Comparison of ENCODE assay signal across 23 cellular contexts in genomic region chr16:88575251-88575650, GRCh38. TPM values are rescaled to one million over a fixed set of nuclear protein-coding genes. Genes with fewer than 3 reads are reported as not detected.
DNase-seq lines count a peak whose midpoint lies in the region; ATAC-seq and TF ChIP-seq lines count a peak whose summit lies in the region.
"Had no signal": no experiment of that assay in that cellular context is flagged by ENCODE, and none has a peak within 500 bp of the region (broad histone marks: within the 10 kb centered on the region; RNA-seq: fewer than 3 reads in every experiment).

No MANE protein-coding gene starts in this region.

- no peak overlapping the region for H2BK12ac ChIP-seq in neuronal stem cell (ENCODE audit: low read length)

- H3K4me3 Mint-ChIP-seq in nephron progenitor cell = no peak overlapping the region
- H3K4me3 Mint-ChIP-seq: CD14-positive monocyte; CD4-positive, alpha-beta memory T cell; CD8-positive, alpha-beta memory T cell had no signal

- H3K4me1 ChIP-seq in neuronal stem cell (ENCODE audit: control insufficient read depth in 2 of 2, insufficient read depth in 1 of 2, low read depth in 1 of 2, low read length in 2 of 2) = peaks cover 5 to 6% of the 10 kb centered on the region in 2 donors

- H2BK15ac ChIP-seq in neuronal stem cell (ENCODE audit: low read length) = no peak overlapping the region

- DNase-seq in nephron progenitor cell = no peak
- no peak for DNase-seq in neuronal stem cell (ENCODE audit: low spot score)
- no peak for DNase-seq in SK-N-DZ (ENCODE audit: low spot score)
- DNase-seq in NCI-H748 (lab: John Stamatoyannopoulos, UW; ENCODE audit: unreplicated experiment) = no peak
- DNase-seq: 8988T; ACHN; BE2C; C1 segment of cervical spinal cord; CD4-positive, alpha-beta memory T cell; CD4-positive, CD25-positive, alpha-beta regulatory T cell; CD8-positive, alpha-beta memory T cell; COR-L47; DMS 273 treated with DMSO at 0.1 percent for 48 hours; DMS153; DMS53; DMS79; DND-41; EL; GDM1 had no signal

- H3K27me3 Mint-ChIP-seq in nephron progenitor cell (ENCODE audit: low read depth, poor library complexity) = no peaks in the 10 kb centered on the region
- H3K27me3 Mint-ChIP-seq: CD4-positive, alpha-beta memory T cell; CD4-positive, CD25-positive, alpha-beta regulatory T cell; CD8-positive, alpha-beta memory T cell had no signal

- H3K9me3 ChIP-seq in neuronal stem cell (replicated peaks in 1 of 2; ENCODE audit: control insufficient read depth in 2 of 2, insufficient read depth in 1 of 2, low read depth in 1 of 2, low read length in 2 of 2) = no peaks in the 10 kb centered on the region
- H3K9me3 ChIP-seq: BE2C, BLaER1 had no signal

- no CpG with 5 or more reads among the region's 11 CpGs for WGBS in neuronal stem cell (ENCODE audit: extremely low coverage in 2 of 2, insufficient read length in 2 of 2, insufficient replicate concordance in 1 of 2), 2 donors

- no peak overlapping the region for H3K23ac ChIP-seq in neuronal stem cell (ENCODE audit: low read depth, low read length, poor library complexity)

- peaks cover 25% of the 10 kb centered on the region for H3K79me1 ChIP-seq in neuronal stem cell (ENCODE audit: low read depth, low read length)

- H3K4me2 ChIP-seq in neuronal stem cell (ENCODE audit: insufficient read depth, low read length, poor library complexity, severe bottlenecking) = no peak overlapping the region
- H3K4me2 ChIP-seq: BLaER1 had no signal

- no peak overlapping the region for H3K4ac ChIP-seq in neuronal stem cell (ENCODE audit: low read length)

- H2BK5ac ChIP-seq in neuronal stem cell (ENCODE audit: low read length) = no peak overlapping the region

- no peak overlapping the region for H2BK120ac ChIP-seq in neuronal stem cell (ENCODE audit: low read depth, low read length)

- H3K27ac ChIP-seq in neuronal stem cell (replicated peaks; ENCODE audit: low read length) = no peak overlapping the region
- H3K27ac ChIP-seq: BLaER1 had no signal

- no peak for TF ChIP-seq CTCF in nephron progenitor cell (IDR thresholded peaks at IDR 0.05)

- H2AK5ac ChIP-seq in neuronal stem cell (ENCODE audit: low read depth, low read length) = no peak overlapping the region

- no peak for ATAC-seq in GM21447 (IDR thresholded peaks at IDR 0.05; ENCODE audit: unreplicated experiment)
- ATAC-seq: GM12878 had no signal

- H2AFZ ChIP-seq in neuronal stem cell (ENCODE audit: low read length) = no peak overlapping the region

- no peaks in the 10 kb centered on the region for H3K27me3 ChIP-seq in neuronal stem cell (ENCODE audit: control insufficient read depth in 3 of 3, insufficient read depth in 3 of 3, low read depth in 1 of 3, low read length in 3 of 3)
- H3K27me3 ChIP-seq: BE2C, BLaER1 had no signal

- no peak overlapping the region for H4K91ac ChIP-seq in neuronal stem cell (ENCODE audit: low read depth, low read length, poor library complexity)

- no peak overlapping the region for H3K18ac ChIP-seq in neuronal stem cell (ENCODE audit: low read length)

- peaks cover 43 to 84% of the 10 kb centered on the region in 2 donors for H3K36me3 ChIP-seq in neuronal stem cell (replicated peaks in 1 of 2; ENCODE audit: control insufficient read depth in 2 of 2, insufficient read depth in 2 of 2, low read length in 2 of 2)

- no peak overlapping the region for H4K8ac ChIP-seq in neuronal stem cell (ENCODE audit: low read depth, low read length)

- H3K4me3 ChIP-seq in neuronal stem cell (ENCODE audit: low read length in 2 of 2) = no peak overlapping the region
- H3K4me3 ChIP-seq: BLaER1, GM12878 had no signal

- H3K36me3 Mint-ChIP-seq in nephron progenitor cell (ENCODE audit: low read depth) = peaks cover 48% of the 10 kb centered on the region

- peak overlapping the region; percentile 12 for H3K9ac ChIP-seq in neuronal stem cell (ENCODE audit: low read depth, low read length, poor library complexity)
- H3K9ac ChIP-seq: BLaER1 had no signal

- no peak overlapping the region for H3K14ac ChIP-seq in neuronal stem cell (ENCODE audit: low read length)

- H3K9me3 Mint-ChIP-seq in nephron progenitor cell = no peaks in the 10 kb centered on the region
- H3K9me3 Mint-ChIP-seq: CD4-positive, alpha-beta memory T cell; CD4-positive, CD25-positive, alpha-beta regulatory T cell; CD8-positive, alpha-beta memory T cell had no signal

- H3K4me1 Mint-ChIP-seq in nephron progenitor cell = peaks cover 17% of the 10 kb centered on the region

- peak overlapping the region; percentile 79 for H3K27ac Mint-ChIP-seq in nephron progenitor cell
- H3K27ac Mint-ChIP-seq: CD14-positive monocyte; CD4-positive, CD25-positive, alpha-beta regulatory T cell had no signal

RNA-seq across cellular contexts. Expression of gene ZC3H18, which starts 5.0 kb away (rescaled TPM):
- 48.7 TPM for polyA plus RNA-seq in neuronal stem cell (2013, experiment 1 of 2)
- 49.9 TPM for polyA plus RNA-seq in neuronal stem cell (2013, experiment 2 of 2)
- polyA plus RNA-seq in SK-N-DZ (2014; cell fraction: cytosol; rRNA removed) = 24.7 and 26.3 TPM in 2 replicates
- polyA plus RNA-seq in SK-N-DZ (2014; cell fraction: nucleus; rRNA removed) = 41.5 and 57.7 TPM in 2 replicates
